Comparison of ENCODE assay signal across 36 cellular contexts in genomic region chr1:201110616-201111015, GRCh38. TPM values are rescaled to one million over a fixed set of nuclear protein-coding genes. Genes with fewer than 3 reads are reported as not detected.
"Had no signal": no experiment of that assay in that cellular context is flagged by ENCODE, and none has a peak within 500 bp of the region (broad histone marks: within the 10 kb centered on the region; RNA-seq: fewer than 3 reads in every experiment).

No MANE protein-coding gene starts in this region.

- H3K36me3 Mint-ChIP-seq: mesothelial cell of epicardium; naive thymus-derived CD4-positive, alpha-beta T cell had no signal

- H3K4me3 ChIP-seq: colonic mucosa, gastroesophageal sphincter, heart left ventricle, hepatocyte, left lung, mucosa of descending colon, pancreas, right atrium auricular region, smooth muscle cell, thyroid gland had no signal

- H3K27ac Mint-ChIP-seq: dendritic cell treated with granulocyte-macrophage colony-stimulating factor and Interleukin-4, amounts not matched to agents 40 ng/mL and 50 ng/mL, for 4 days; endodermal cell; mesothelial cell of epicardium; nephron progenitor cell; stimulated activated naive CD8-positive, alpha-beta T cell treated with anti-CD3 and anti-CD28 coated beads, Interleukin-15, amount 100 ng/mL, for 72 hours had no signal

- H3K27me3 ChIP-seq: pancreas, right atrium auricular region, thyroid gland had no signal

- H3K9me3 Mint-ChIP-seq: dendritic cell treated with granulocyte-macrophage colony-stimulating factor and Interleukin-4, amounts not matched to agents 40 ng/mL and 50 ng/mL, for 4 days; endodermal cell; mesothelial cell of epicardium; nephron progenitor cell; stimulated activated naive CD8-positive, alpha-beta T cell treated with anti-CD3 and anti-CD28 coated beads, Interleukin-15, amount 100 ng/mL, for 72 hours had no signal

- H3K4me2 ChIP-seq: hepatocyte, smooth muscle cell had no signal

- H3K4me3 Mint-ChIP-seq: dendritic cell treated with granulocyte-macrophage colony-stimulating factor and Interleukin-4, amounts not matched to agents 40 ng/mL and 50 ng/mL, for 4 days; endodermal cell; mesothelial cell of epicardium; naive thymus-derived CD4-positive, alpha-beta T cell; nephron progenitor cell; stimulated activated naive CD8-positive, alpha-beta T cell treated with anti-CD3 and anti-CD28 coated beads, Interleukin-15, amount 100 ng/mL, for 72 hours had no signal

- DNase-seq: colonic mucosa; effector CD8-positive, alpha-beta T cell; endodermal cell; foreskin fibroblast; heart left ventricle; left cardiac atrium; left lung; mesenchymal stem cell; mucosa of descending colon; naive thymus-derived CD4-positive, alpha-beta T cell; nephron progenitor cell; stimulated activated CD4-positive, alpha-beta T cell treated with anti-CD3 and anti-CD28 coated beads, Interleukin-12 subunit alpha, Interleukin-12 subunit beta, amount 100 ng/mL, for 4 hours; stimulated activated CD4-positive, alpha-beta T cell treated with anti-CD3 and anti-CD28 coated beads, Interleukin-1b, Interleukin-23, amount 100 ng/mL, for 48 hours; stimulated activated CD4-positive, alpha-beta T cell treated with anti-CD3 and anti-CD28 coated beads, Interleukin-4, amount 100 ng/mL, for 1 hour; stimulated activated CD8-positive, alpha-beta memory T cell treated with anti-CD3 and anti-CD28 coated beads, Interleukin-4, amount 100 ng/mL, for 48 hours; stimulated activated naive CD4-positive, alpha-beta T cell; stimulated activated naive CD8-positive, alpha-beta T cell treated with anti-CD3 and anti-CD28 coated beads, Interleukin-15, amount 100 ng/mL, for 72 hours; thyroid gland had no signal

- H2AFZ ChIP-seq: hepatocyte had no signal

- FAIRE-seq: pancreas had no signal

- H3K79me2 ChIP-seq: hepatocyte had no signal

- H3K4me1 ChIP-seq: colonic mucosa had no signal

- H3K36me3 ChIP-seq: colonic mucosa, gastroesophageal sphincter, heart left ventricle, left lung, neutrophil, pancreas, right atrium auricular region, thyroid gland had no signal

- ATAC-seq: esophagus mucosa; gastroesophageal sphincter; heart left ventricle; left cardiac atrium; mucosa of descending colon; naive thymus-derived CD4-positive, alpha-beta T cell; pancreas; stimulated activated naive CD8-positive, alpha-beta T cell treated with anti-CD3 and anti-CD28 coated beads, Interleukin-15, amount 100 ng/mL, for 72 hours had no signal

- H3K27ac ChIP-seq: colonic mucosa, epithelial cell of prostate, gastroesophageal sphincter, heart left ventricle, hepatocyte, left lung, neutrophil, pancreas, right atrium auricular region, thyroid gland had no signal

- H3K9me3 ChIP-seq: colonic mucosa, gastroesophageal sphincter, heart left ventricle, left lung, mucosa of descending colon, neutrophil, pancreas, right atrium auricular region, thyroid gland had no signal

- H3K4me1 Mint-ChIP-seq: mesothelial cell of epicardium had no signal

RNA-seq across cellular contexts. Expression of gene CACNA1S, which starts 1.6 kb away (rescaled TPM):
- total RNA-seq: colonic mucosa; esophagus mucosa; gastroesophageal sphincter; heart left ventricle; hepatocyte; kidney epithelial cell; left cardiac atrium; lung microvascular endothelial cell; mesothelial cell of epicardium; mucosa of descending colon; naive thymus-derived CD4-positive, alpha-beta T cell; omental fat pad; pancreas; right atrium auricular region; smooth muscle cell; thyroid gland had no signal
- polyA plus RNA-seq: heart left ventricle; hepatocyte; naive thymus-derived CD4-positive, alpha-beta T cell; smooth muscle cell; urinary bladder had no signal

RNA-seq across cellular contexts. Expression of gene ASCL5, which starts 16.4 kb away (rescaled TPM):
- total RNA-seq: cerebellum, colonic mucosa, esophagus mucosa, gastroesophageal sphincter, heart left ventricle, hepatocyte, kidney epithelial cell, left cardiac atrium, lower leg skin, lung microvascular endothelial cell, mesothelial cell of epicardium, mucosa of descending colon, omental fat pad, posterior vena cava, right atrium auricular region, smooth muscle cell, temporal lobe, thyroid gland, urinary bladder had no signal
- polyA plus RNA-seq: heart left ventricle, hepatocyte, smooth muscle cell, urinary bladder had no signal
